ENCODE assay signal across 26 cellular contexts in genomic region chr7:106752345-106752744, GRCh38.
DNase-seq lines count a peak whose midpoint lies in the region; ATAC-seq, FAIRE-seq and TF ChIP-seq lines count a peak whose summit lies in the region.
"Had no signal": no experiment of that assay in that cellular context is flagged by ENCODE, and none has a peak within 500 bp of the region (broad histone marks: within the 10 kb centered on the region; RNA-seq: fewer than 3 reads in every experiment).

No MANE protein-coding gene starts in this region.

- H3K9me3 Mint-ChIP-seq in endothelial cell (ENCODE audit: unreplicated experiment): no peaks in the 10 kb centered on the region
- H3K9me3 Mint-ChIP-seq: CD4-positive, alpha-beta T cell had no signal

- DNase-seq in NCI-H2029 treated with DMSO at 0.1 percent for 48 hours (lab: John Stamatoyannopoulos, UW) (peak; percentile 4), NCI-H2029 (lab: John Stamatoyannopoulos, UW) (no peak), T-helper 17 cell (no peak), left lobe of liver (ENCODE audit: low spot score) (no peak), small intestine (peak; percentile 40), endothelial cell (ENCODE audit: low spot score) (no peak), NCI-H2196 (lab: John Stamatoyannopoulos, UW; ENCODE audit: unreplicated experiment) (no peak), NCI-H82 treated with DMSO at 0.1 percent for 48 hours (lab: John Stamatoyannopoulos, UW; ENCODE audit: unreplicated experiment) (no peak)
- DNase-seq: ACHN; CD4-positive, alpha-beta T cell; COR-L47; DMS79; GOT3; Kasumi-1; NCI-H1417; NCI-H1930; NCI-H345; NCI-H524 treated with DMSO at 0.1 percent for 48 hours; NCI-H82; OCI-M1; SHP77 treated with DMSO at 0.1 percent for 48 hours had no signal

- TF ChIP-seq CTCF in endothelial cell (IDR thresholded peaks at IDR 0.05; ENCODE audit: unreplicated experiment): no peak

- peaks cover 0 to 3% of the 10 kb centered on the region in 2 donors for H3K4me1 ChIP-seq in small intestine (ENCODE audit: control insufficient read depth in 2 of 2, insufficient read depth in 1 of 2, low read depth in 1 of 2, low read length in 1 of 2)
- H3K4me1 ChIP-seq: BLaER1 had no signal

- H3K4me1 Mint-ChIP-seq in T-helper 17 cell (no peaks in the 10 kb centered on the region), endothelial cell (ENCODE audit: unreplicated experiment) (peaks cover 2% of the 10 kb centered on the region)

- ATAC-seq in T-helper 17 cell: no peak
- ATAC-seq in left lobe of liver: peak; percentile 31
- ATAC-seq: HCT116 had no signal

- H3K27me3 ChIP-seq in small intestine (ENCODE audit: control insufficient read depth in 2 of 2, insufficient read depth in 2 of 2, low read length in 2 of 2): no peaks in the 10 kb centered on the region
- H3K27me3 ChIP-seq: BLaER1 had no signal

- no peaks in the 10 kb centered on the region for H3K36me3 ChIP-seq in small intestine (ENCODE audit: control insufficient read depth in 2 of 2, insufficient read depth in 2 of 2, low read length in 2 of 2)
- H3K36me3 ChIP-seq: BLaER1 had no signal

- no peak for FAIRE-seq in small intestine (lab: Jason Lieb, UNC)
- FAIRE-seq: GM19239 had no signal

- H3K36me3 Mint-ChIP-seq in T-helper 17 cell (ENCODE audit: low read depth): peaks cover 2% of the 10 kb centered on the region
- H3K36me3 Mint-ChIP-seq in endothelial cell (ENCODE audit: low read depth, unreplicated experiment): no peaks in the 10 kb centered on the region

- H3K9me3 ChIP-seq in T-helper 17 cell (ENCODE audit: control insufficient read depth, low read length, poor library complexity, severe bottlenecking) (no peaks in the 10 kb centered on the region), small intestine (ENCODE audit: control insufficient read depth, low read depth) (no peaks in the 10 kb centered on the region)

- no peak overlapping the region for H3K27ac ChIP-seq in small intestine (ENCODE audit: low read depth in 1 of 2, low read length in 1 of 2)
- H3K27ac ChIP-seq: 22Rv1, BLaER1, SK-N-MC had no signal

- no peak overlapping the region for H3K4me3 Mint-ChIP-seq in T-helper 17 cell
- no peak overlapping the region for H3K4me3 Mint-ChIP-seq in endothelial cell (ENCODE audit: unreplicated experiment)
- H3K4me3 Mint-ChIP-seq: CD4-positive, alpha-beta T cell had no signal

- H3K27ac Mint-ChIP-seq in T-helper 17 cell (peak overlapping the region; percentile 49), endothelial cell (ENCODE audit: unreplicated experiment) (no peak overlapping the region)
- H3K27ac Mint-ChIP-seq: CD4-positive, alpha-beta T cell had no signal

- H3K4me3 ChIP-seq in small intestine (ENCODE audit: low read depth in 1 of 2, low read length in 2 of 2): no peak overlapping the region
- H3K4me3 ChIP-seq: BLaER1, SK-N-MC had no signal

- H3K27me3 Mint-ChIP-seq in T-helper 17 cell: peaks cover 16% of the 10 kb centered on the region
- H3K27me3 Mint-ChIP-seq in endothelial cell (ENCODE audit: unreplicated experiment): no peaks in the 10 kb centered on the region

Comparison
In these comparisons a context has a peak if more than half of its experiments do, and no peak if none do; other contexts are left out.
1. DNase-seq: peak in NCI-H2029 treated with DMSO at 0.1 percent for 48 hours (single experiment) and small intestine (single experiment); none in NCI-H2029 (single experiment), T-helper 17 cell (0 of 3), left lobe of liver (single experiment), endothelial cell (single experiment), NCI-H2196 (single experiment) and NCI-H82 treated with DMSO at 0.1 percent for 48 hours (single experiment).